In genomic region chr21:38691626-38692025, GRCh38 we compare ENCODE assay signal across 14 cellular contexts.
DNase-seq lines count a peak whose midpoint lies in the region; TF ChIP-seq lines count a peak whose summit lies in the region.
"Had no signal": no experiment of that assay in that cellular context is flagged by ENCODE, and none has a peak within 500 bp of the region (broad histone marks: within the 10 kb centered on the region; RNA-seq: fewer than 3 reads in every experiment).

No MANE protein-coding gene starts in this region.

- H3K27ac Mint-ChIP-seq in HFFc6 = no peak overlapping the region
- H3K27ac Mint-ChIP-seq: CD4-positive, alpha-beta memory T cell had no signal

- no peak overlapping the region for H3K4me2 ChIP-seq in smooth muscle cell
- H3K4me2 ChIP-seq: A549 had no signal

- no peaks in the 10 kb centered on the region for H3F3A ChIP-seq in smooth muscle cell (ENCODE audit: low read depth)

- DNase-seq in dedifferentiated amniotic fluid mesenchymal stem cell (ENCODE audit: extremely low spot score) (peak; percentile 17), fibroblast of the aortic adventitia (ENCODE audit: low read depth) (peak; percentile 79), smooth muscle cell (lab: John Stamatoyannopoulos, UW; ENCODE audit: unreplicated experiment) (no peak), pons (ENCODE audit: low spot score) (no peak), head of caudate nucleus (no peak), HFFc6 (no peak)
- DNase-seq: BE2C; CD4-positive, alpha-beta memory T cell; DMS79 treated with DMSO at 0.1 percent for 48 hours; EL; GOT3 had no signal

- no peaks in the 10 kb centered on the region for H4K20me1 ChIP-seq in smooth muscle cell (ENCODE audit: low read depth)

- no peak overlapping the region for H3K4me3 ChIP-seq in fibroblast of the aortic adventitia (ENCODE audit: low read depth, low read length)
- no peak overlapping the region for H3K4me3 ChIP-seq in smooth muscle cell
- H3K4me3 ChIP-seq: A549, HAP-1 had no signal

- no peaks in the 10 kb centered on the region for H3K27me3 ChIP-seq in smooth muscle cell (ENCODE audit: low read depth)

- no peak overlapping the region for H3K4me3 Mint-ChIP-seq in HFFc6
- H3K4me3 Mint-ChIP-seq: CD4-positive, alpha-beta memory T cell had no signal

- H3K9me3 Mint-ChIP-seq in HFFc6 = no peaks in the 10 kb centered on the region; the same call in 1 of the 2 replicates

- H3K36me3 Mint-ChIP-seq in HFFc6 (ENCODE audit: low read depth) = no peaks in the 10 kb centered on the region; the same call in 1 of the 2 replicates
- H3K36me3 Mint-ChIP-seq: CD4-positive, alpha-beta memory T cell had no signal

- H3K27ac ChIP-seq in smooth muscle cell (ENCODE audit: low read depth) = no peak overlapping the region
- H3K27ac ChIP-seq: A549, C4-2B had no signal

- H3K79me2 ChIP-seq in smooth muscle cell (ENCODE audit: low read depth) = no peaks in the 10 kb centered on the region

- H3K4me1 ChIP-seq in smooth muscle cell (ENCODE audit: low read depth) = no peaks in the 10 kb centered on the region
- H3K4me1 ChIP-seq: A549, BE2C, HAP-1 had no signal

- no peaks in the 10 kb centered on the region for H3K9me3 ChIP-seq in smooth muscle cell (replicated peaks; ENCODE audit: low read depth)
- H3K9me3 ChIP-seq: A549, BE2C, HAP-1 had no signal

- TF ChIP-seq CTCF in fibroblast of the aortic adventitia (IDR thresholded peaks at IDR 0.05; ENCODE audit: insufficient read depth, low read length) (no peak), smooth muscle cell (IDR thresholded peaks at IDR 0.05; ENCODE audit: borderline replicate concordance, insufficient read depth, poor library complexity, severe bottlenecking) (no peak), HFFc6 (IDR thresholded peaks at IDR 0.05) (no peak)

- intact Hi-C loops in head of caudate nucleus (cut with DNase I) = no loop called here

- H3K27me3 Mint-ChIP-seq in HFFc6 (ENCODE audit: insufficient read depth) = peaks cover 48% of the 10 kb centered on the region

- H3K36me3 ChIP-seq in smooth muscle cell (ENCODE audit: low read depth) = no peaks in the 10 kb centered on the region
- H3K36me3 ChIP-seq: BE2C, HAP-1 had no signal

- H2AFZ ChIP-seq in smooth muscle cell (ENCODE audit: low read depth) = peak overlapping the region; percentile 76

- no peaks in the 10 kb centered on the region for H3K4me1 Mint-ChIP-seq in HFFc6 (ENCODE audit: low read depth)
- H3K4me1 Mint-ChIP-seq: CD4-positive, alpha-beta memory T cell had no signal

- H3K9ac ChIP-seq in smooth muscle cell (ENCODE audit: low read depth) = no peak overlapping the region

Comparison
In these comparisons a context has a peak if more than half of its experiments do, and no peak if none do; other contexts are left out.
1. DNase-seq: peak in dedifferentiated amniotic fluid mesenchymal stem cell (single experiment) and fibroblast of the aortic adventitia (single experiment); none in smooth muscle cell (single experiment), pons (single experiment), head of caudate nucleus (0 of 42) and HFFc6 (single experiment).